Comparison of ENCODE assay signal across 2 cellular contexts in genomic region chr4:41013746-41014145, GRCh38.
TF ChIP-seq lines count a peak whose summit lies in the region.

No MANE protein-coding gene starts in this region.

TF ChIP-seq in GM23338, 12 proteins besides CTCF, POLR2A, EP300 and RAD21 (continued from another document):
- TF ChIP-seq ETS1 (IDR thresholded peaks at IDR 0.05), result no peak
- no peak for TF ChIP-seq NANOG (IDR thresholded peaks at IDR 0.05; ENCODE audit: borderline replicate concordance)
- no peak for TF ChIP-seq REST (IDR thresholded peaks at IDR 0.05; ENCODE audit: unreplicated experiment)
- TF ChIP-seq ZNF331 (CRISPR knock-in tag; IDR thresholded peaks at IDR 0.05; ENCODE audit: low read depth), result no peak
- no peak for TF ChIP-seq ZNF114 (CRISPR knock-in tag; IDR thresholded peaks at IDR 0.05)
- no peak for TF ChIP-seq EZH2phosphoT487 (IDR thresholded peaks at IDR 0.05; ENCODE audit: unreplicated experiment)
- TF ChIP-seq ZNF462 (CRISPR knock-in tag; IDR thresholded peaks at IDR 0.05), result no peak
- TF ChIP-seq STAT1 (IDR thresholded peaks at IDR 0.05; ENCODE audit: unreplicated experiment), result no peak
- TF ChIP-seq EZH2 (IDR thresholded peaks at IDR 0.05; ENCODE audit: low read depth, unreplicated experiment), result no peak

TF ChIP-seq in WTC11, 78 proteins besides CTCF, POLR2A, EP300 and RAD21 (continued from another document):
- TF ChIP-seq SMAD3 (CRISPR knock-in tag; IDR thresholded peaks at IDR 0.05; ENCODE audit: borderline replicate concordance) (no peak), HMGA2 (CRISPR knock-in tag; IDR thresholded peaks at IDR 0.05) (no peak), RELA (CRISPR knock-in tag; IDR thresholded peaks at IDR 0.05; ENCODE audit: borderline replicate concordance) (no peak), ARID4B (CRISPR knock-in tag; IDR thresholded peaks at IDR 0.05; ENCODE audit: borderline replicate concordance) (no peak), NFE2L1 (CRISPR knock-in tag; IDR thresholded peaks at IDR 0.05) (no peak), STAT6 (CRISPR knock-in tag; conservative IDR thresholded peaks at IDR 0.05; ENCODE audit: low read depth) (no peak), ZNF263 (CRISPR knock-in tag; IDR thresholded peaks at IDR 0.05; ENCODE audit: low read depth) (no peak), SMAD4 (CRISPR knock-in tag; IDR thresholded peaks at IDR 0.05) (no peak), MLX (CRISPR knock-in tag; IDR thresholded peaks at IDR 0.05) (no peak), NFATC4 (CRISPR knock-in tag; IDR thresholded peaks at IDR 0.05) (no peak), CBFB (CRISPR knock-in tag; IDR thresholded peaks at IDR 0.05; ENCODE audit: low read depth) (no peak), OVOL2 (CRISPR knock-in tag; IDR thresholded peaks at IDR 0.05; ENCODE audit: borderline replicate concordance) (no peak), GRHL2 (CRISPR knock-in tag; IDR thresholded peaks at IDR 0.05; ENCODE audit: insufficient replicate concordance, severe bottlenecking) (no peak)
